8 cellular contexts compared by ENCODE assay signal in the genomic region with DNA sequence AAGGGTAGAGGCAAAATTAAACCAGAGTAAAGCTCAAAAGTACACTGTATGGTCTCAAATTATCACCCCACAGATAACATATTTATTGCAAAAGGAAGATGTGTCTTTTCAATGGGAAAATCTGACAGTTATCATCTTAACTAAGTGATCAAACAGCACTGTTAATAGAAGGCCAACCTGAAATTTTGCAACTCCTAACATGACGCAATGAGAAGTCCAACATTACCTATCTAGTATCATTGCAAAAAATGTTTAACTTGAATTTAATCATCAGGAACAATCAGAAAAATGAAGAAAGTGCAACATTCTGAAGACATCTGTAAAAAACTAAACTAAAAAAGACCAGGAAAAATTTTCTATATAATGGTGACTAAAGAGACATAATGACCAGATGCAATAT.
"Had no signal": no experiment of that assay in that cellular context is flagged by ENCODE, and none has a peak within 500 bp of the region (broad histone marks: within the 10 kb centered on the region; RNA-seq: fewer than 3 reads in every experiment).

No MANE protein-coding gene starts in this region.

- H3K36me3 Mint-ChIP-seq: IgD-negative memory B cell had no signal

- H3K27ac ChIP-seq: HL-60, KMS-11 had no signal

- DNase-seq: IMR-90, Karpas-422, KBM-7, KG1 had no signal

- FAIRE-seq: HTR-8/SVneo had no signal

- H3K9ac ChIP-seq: KMS-11 had no signal

- H3K4me1 Mint-ChIP-seq: IgD-negative memory B cell had no signal

- H3K4me3 Mint-ChIP-seq: IgD-negative memory B cell had no signal

- H3K4me2 ChIP-seq: KMS-11 had no signal

- H3K27ac Mint-ChIP-seq: IgD-negative memory B cell had no signal
